In genomic region chr19:45467456-45468158, GRCh38 we compare ENCODE assay signal across 8 cellular contexts. TPM values are rescaled to one million over a fixed set of nuclear protein-coding genes. Genes with fewer than 3 reads are reported as not detected.
DNase-seq lines count a peak whose midpoint lies in the region; ATAC-seq and TF ChIP-seq lines count a peak whose summit lies in the region.

FOSB (plus strand) TSS chr19:45467996; CDS start chr19:45468587, 591 bp downstream.

- ATAC-seq in GM18868 (IDR thresholded peaks at IDR 0.05; ENCODE audit: unreplicated experiment) (peak; percentile 46), HG03196 (IDR thresholded peaks at IDR 0.05; ENCODE audit: unreplicated experiment) (peak; percentile 42), left colon (peak; percentile 68)

- TF ChIP-seq CTCF in AG04449 (IDR thresholded peaks at IDR 0.05; ENCODE audit: insufficient read depth, low read length, missing control alignments), result no peak

- DNase-seq in AG04449 (ENCODE audit: low read depth, low spot score) (no peak), NCI-H446 treated with DMSO at 0.1 percent for 48 hours (lab: John Stamatoyannopoulos, UW) (peak; percentile 93), left colon (peak; percentile 94 to 96)
- DNase-seq in activated CD4-positive, alpha-beta T cell treated with anti-CD3 and anti-CD28 coated beads for 48 hours, result peak; percentile 95
- DNase-seq in stimulated activated CD4-positive, alpha-beta T cell treated with anti-CD3 and anti-CD28 coated beads, Interleukin-1b, Interleukin-23, amount 100 ng/mL, for 4 hours (ENCODE audit: low read depth in 2 of 2), result peak; percentile 83 to 89

- intact Hi-C loops in left colon (cut with DNase I, micrococcal nuclease), result no loop called here

- H3K4me3 ChIP-seq in AG04449 (ENCODE audit: low read depth, low read length), result peak within 1 kb of the TSS; percentile 95

- CTCF ChIA-PET in AG04449 (lab: Yijun Ruan, JAX), result interaction anchor here (1.4 to 19.3 kb wide), 8 partner anchors 8 to 39 kb away, joined by 3 to 773 read pairs (median 8); no protein-coding TSS in a partner anchor

- H3K27ac ChIP-seq in cingulate gyrus (ENCODE audit: low read depth, low read length), result peak within 1 kb of the TSS; percentile 97

- POLR2A ChIA-PET in AG04449 (lab: Yijun Ruan, JAX), result interaction anchor here (0.9 to 3.4 kb wide), 6 partner anchors 9 to 37 kb away, joined by 3 to 37 read pairs (median 6); no protein-coding TSS in a partner anchor

RNA-seq across cellular contexts. Expression of gene FOSB, which starts in this region (rescaled TPM):
- 10 to 100 TPM in 1 of 2 donors, 1 to 10 TPM in 1; 4.4 to 46.0 TPM for total RNA-seq in left colon
